20 cellular contexts compared by ENCODE assay signal in the genomic region with DNA sequence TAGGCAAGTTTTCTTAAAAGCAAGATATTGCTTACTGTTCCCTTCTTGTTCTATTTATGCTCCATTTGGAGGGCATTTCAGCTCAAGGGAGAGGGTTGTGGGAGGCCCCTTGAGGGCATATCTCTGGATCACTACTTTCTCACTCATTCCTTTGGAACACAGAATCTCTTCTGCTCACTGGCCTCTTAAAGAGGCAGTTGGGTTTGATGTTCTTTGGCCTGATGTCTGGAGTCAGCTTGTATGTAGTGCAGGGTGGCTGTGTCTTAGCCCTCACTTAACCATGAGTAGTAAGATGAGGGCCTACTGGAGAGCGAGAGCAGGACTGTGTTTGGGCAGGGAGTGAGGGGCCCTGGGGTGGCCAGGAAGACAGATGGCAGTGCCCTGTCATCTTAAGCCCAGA.
"Had no signal": no experiment of that assay in that cellular context is flagged by ENCODE, and none has a peak within 500 bp of the region (broad histone marks: within the 10 kb centered on the region; RNA-seq: fewer than 3 reads in every experiment).

No MANE protein-coding gene starts in this region.

- H3K27ac Mint-ChIP-seq: activated naive CD4-positive, alpha-beta T cell treated with anti-CD3 and anti-CD28 coated beads for 36 hours; activated naive CD8-positive, alpha-beta T cell treated with anti-CD3 and anti-CD28 coated beads, Interleukin-2, amount 10 ng/mL, durations not matched to agents 7 days and 5 days; activated T-cell treated with anti-CD3 and anti-CD28 coated beads, Interleukin-2, amount 50 U/mL, for 24 hours; dendritic cell treated with granulocyte-macrophage colony-stimulating factor and Interleukin-4, amounts not matched to agents 40 ng/mL and 50 ng/mL, for 4 days; progenitor cell of endocrine pancreas; stimulated activated naive B cell treated with anti-CD40 and anti-IgM and Interleukin-4, amounts not matched to agents 10 μg/mL and 1 μg/mL and 100 μg/mL, for 72 hours had no signal

- H3K27me3 Mint-ChIP-seq: activated naive CD8-positive, alpha-beta T cell treated with anti-CD3 and anti-CD28 coated beads, Interleukin-2, amount 10 ng/mL, durations not matched to agents 7 days and 5 days; activated T-cell treated with anti-CD3 and anti-CD28 coated beads, Interleukin-2, amount 50 U/mL, for 24 hours; dendritic cell treated with granulocyte-macrophage colony-stimulating factor and Interleukin-4, amounts not matched to agents 40 ng/mL and 50 ng/mL, for 4 days; progenitor cell of endocrine pancreas; stimulated activated naive B cell treated with anti-CD40 and anti-IgM and Interleukin-4, amounts not matched to agents 10 μg/mL and 1 μg/mL and 100 μg/mL, for 72 hours had no signal

- ATAC-seq: esophagus mucosa; left ventricle myocardium superior; stimulated activated naive B cell treated with anti-CD40 and anti-IgM and Interleukin-4, amounts not matched to agents 10 μg/mL and 1 μg/mL and 100 μg/mL, for 72 hours had no signal

- DNase-seq: activated CD4-positive, alpha-beta T cell treated with anti-CD3 and anti-CD28 coated beads for 1 hour; activated CD8-positive, alpha-beta memory T cell treated with anti-CD3 and anti-CD28 coated beads for 24 hours; activated CD8-positive, alpha-beta memory T cell treated with anti-CD3 and anti-CD28 coated beads, Interleukin-2, amount 50 U/mL, for 4 hours; activated naive CD4-positive, alpha-beta T cell treated with anti-CD3 and anti-CD28 coated beads for 36 hours; activated naive CD8-positive, alpha-beta T cell treated with anti-CD3 and anti-CD28 coated beads, Interleukin-2, amount 10 ng/mL, durations not matched to agents 7 days and 5 days; activated T-cell treated with anti-CD3 and anti-CD28 coated beads, Interleukin-2, amount 50 U/mL, for 24 hours; amygdala; effector CD8-positive, alpha-beta T cell; hypothalamus; left ventricle myocardium superior; mammary epithelial cell; SK-N-SH; stimulated activated CD4-positive, alpha-beta T cell treated with anti-CD3 and anti-CD28 coated beads, Interleukin-2, amount 100 ng/mL, for 48 hours; stimulated activated CD8-positive, alpha-beta memory T cell treated with anti-CD3 and anti-CD28 coated beads, Interleukin-4, amount 100 ng/mL, for 48 hours; stimulated activated naive B cell treated with anti-CD40 and anti-IgM and Interleukin-4, amounts not matched to agents 10 μg/mL and 1 μg/mL and 100 μg/mL, for 72 hours; trophoblast cell; WERI-Rb-1 had no signal

- H3K27ac ChIP-seq: WERI-Rb-1 had no signal

- H3K4me3 Mint-ChIP-seq: activated naive CD4-positive, alpha-beta T cell treated with anti-CD3 and anti-CD28 coated beads for 36 hours; activated naive CD8-positive, alpha-beta T cell treated with anti-CD3 and anti-CD28 coated beads, Interleukin-2, amount 10 ng/mL, durations not matched to agents 7 days and 5 days; activated T-cell treated with anti-CD3 and anti-CD28 coated beads, Interleukin-2, amount 50 U/mL, for 24 hours; dendritic cell treated with granulocyte-macrophage colony-stimulating factor and Interleukin-4, amounts not matched to agents 40 ng/mL and 50 ng/mL, for 4 days; stimulated activated naive B cell treated with anti-CD40 and anti-IgM and Interleukin-4, amounts not matched to agents 10 μg/mL and 1 μg/mL and 100 μg/mL, for 72 hours had no signal

- H3K9me3 Mint-ChIP-seq: activated naive CD4-positive, alpha-beta T cell treated with anti-CD3 and anti-CD28 coated beads for 36 hours; activated naive CD8-positive, alpha-beta T cell treated with anti-CD3 and anti-CD28 coated beads, Interleukin-2, amount 10 ng/mL, durations not matched to agents 7 days and 5 days; activated T-cell treated with anti-CD3 and anti-CD28 coated beads, Interleukin-2, amount 50 U/mL, for 24 hours; dendritic cell treated with granulocyte-macrophage colony-stimulating factor and Interleukin-4, amounts not matched to agents 40 ng/mL and 50 ng/mL, for 4 days; stimulated activated naive B cell treated with anti-CD40 and anti-IgM and Interleukin-4, amounts not matched to agents 10 μg/mL and 1 μg/mL and 100 μg/mL, for 72 hours had no signal

- H3K4me2 ChIP-seq: SK-N-SH had no signal

- H3K9me3 ChIP-seq: SK-N-SH had no signal
